22 cellular contexts compared by ENCODE assay signal in the genomic region with DNA sequence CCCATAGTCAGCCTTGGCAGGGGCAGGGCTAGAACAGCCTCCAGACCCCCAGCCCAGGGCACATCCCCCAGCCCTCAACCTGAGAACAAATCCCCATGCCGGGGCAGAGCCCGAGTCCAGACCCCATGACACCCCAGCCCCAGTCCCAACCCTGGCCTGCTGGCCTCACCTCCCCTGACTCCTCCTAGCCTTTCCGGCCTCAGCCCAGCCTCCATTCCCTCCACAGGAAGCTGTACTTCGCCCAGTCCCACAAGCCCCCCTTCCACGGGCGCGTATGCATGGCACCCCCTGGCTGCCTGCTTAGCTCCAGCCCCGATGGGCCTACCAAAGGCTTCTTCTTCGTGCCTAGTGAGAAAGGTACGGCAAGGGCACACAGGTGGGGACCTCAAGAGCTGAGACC. TPM values are rescaled to one million over a fixed set of nuclear protein-coding genes. Genes with fewer than 3 reads are reported as not detected.
DNase-seq lines count a peak whose midpoint lies in the region; ATAC-seq and TF ChIP-seq lines count a peak whose summit lies in the region.
"Had no signal": no experiment of that assay in that cellular context is flagged by ENCODE, and none has a peak within 500 bp of the region (broad histone marks: within the 10 kb centered on the region; RNA-seq: fewer than 3 reads in every experiment).

No MANE protein-coding gene starts in this region.

- peak overlapping the region; percentile 73 for H2BK12ac ChIP-seq in neuronal stem cell (ENCODE audit: low read length)

- H3K27me3 Mint-ChIP-seq in WTC11 (ENCODE audit: low read depth), result no peaks in the 10 kb centered on the region
- H3K27me3 Mint-ChIP-seq: B cell; CD4-positive, CD25-positive, alpha-beta regulatory T cell; CD8-positive, alpha-beta memory T cell; IgD-negative memory B cell had no signal

- no peak overlapping the region for H2AFZ ChIP-seq in neuronal stem cell (ENCODE audit: low read length)
- H2AFZ ChIP-seq: GM23338 had no signal

- H3K9me3 ChIP-seq in neuronal stem cell (replicated peaks in 1 of 2; ENCODE audit: control insufficient read depth in 2 of 2, insufficient read depth in 1 of 2, low read depth in 1 of 2, low read length in 2 of 2), result no peaks in the 10 kb centered on the region
- H3K9me3 ChIP-seq: BLaER1 treated with 17β-estradiol and CSF1 and Interleukin-3, amounts not matched to agents 10 nM and 100 nM had no signal

- TF ChIP-seq CTCF in WTC11 (IDR thresholded peaks at IDR 0.05), result no peak

- H3K4me3 Mint-ChIP-seq in WTC11, result no peak overlapping the region
- H3K4me3 Mint-ChIP-seq: B cell; CD4-positive, CD25-positive, alpha-beta regulatory T cell; CD8-positive, alpha-beta memory T cell; GM23338; H9; IgD-negative memory B cell had no signal

- peak; percentile 47 for DNase-seq in H7
- peak; percentile 7 for DNase-seq in WTC11 (ENCODE audit: low spot score)
- DNase-seq in iPS-NIHi11 (ENCODE audit: low spot score), result peak; percentile 5
- DNase-seq in neuronal stem cell (ENCODE audit: low spot score), result no peak
- no peak for DNase-seq in middle frontal gyrus (ENCODE audit: extremely low spot score, low spot score)
- DNase-seq in C1 segment of cervical spinal cord (lab: John Stamatoyannopoulos, UW), result no peak
- DNase-seq: CD4-positive, CD25-positive, alpha-beta regulatory T cell; CD8-positive, alpha-beta memory T cell; COR-L47; DMS 273 treated with DMSO at 0.1 percent for 48 hours; DMS53; DND-41; EL had no signal

- ATAC-seq in WTC11, result no peak
- no peak for ATAC-seq in HG03442 (IDR thresholded peaks at IDR 0.05; ENCODE audit: unreplicated experiment)
- no peak for ATAC-seq in GM21723 (IDR thresholded peaks at IDR 0.05; ENCODE audit: unreplicated experiment)
- ATAC-seq: GM12878, GM23338 had no signal

- no peak overlapping the region for H2BK120ac ChIP-seq in neuronal stem cell (ENCODE audit: low read depth, low read length)

- no peak overlapping the region for H3K14ac ChIP-seq in neuronal stem cell (ENCODE audit: low read length)

- peaks cover 0 to 7% of the 10 kb centered on the region in 2 donors for H3K4me1 ChIP-seq in neuronal stem cell (ENCODE audit: control insufficient read depth in 2 of 2, insufficient read depth in 1 of 2, low read depth in 1 of 2, low read length in 2 of 2)

- CTCF ChIA-PET in WTC11 (lab: Charles Lee), result interaction anchor here (0.6 to 2.1 kb wide), 3 partner anchors 43 to 182 kb away, joined by 3 to 5 read pairs (median 4); no protein-coding TSS in a partner anchor

- peak overlapping the region; percentile 48 for H3K18ac ChIP-seq in neuronal stem cell (ENCODE audit: low read length)

- no peak overlapping the region for H3K4ac ChIP-seq in neuronal stem cell (ENCODE audit: low read length)

- H4K8ac ChIP-seq in neuronal stem cell (ENCODE audit: low read depth, low read length), result no peak overlapping the region

- no CpG with 5 or more reads among the region's 10 CpGs for WGBS in neuronal stem cell (ENCODE audit: extremely low coverage in 2 of 2, insufficient read length in 2 of 2, insufficient replicate concordance in 1 of 2), 2 donors

- H4K91ac ChIP-seq in neuronal stem cell (ENCODE audit: low read depth, low read length, poor library complexity), result no peak overlapping the region

- H3K27me3 ChIP-seq in H7 (ENCODE audit: control insufficient read depth, insufficient read depth, low read length) (no peaks in the 10 kb centered on the region), neuronal stem cell (ENCODE audit: control insufficient read depth in 3 of 3, insufficient read depth in 3 of 3, low read depth in 1 of 3, low read length in 3 of 3) (no peaks in the 10 kb centered on the region)
- H3K27me3 ChIP-seq: BLaER1 treated with 17β-estradiol and CSF1 and Interleukin-3, amounts not matched to agents 10 nM and 100 nM had no signal

- peaks cover 2% of the 10 kb centered on the region; the same call in 1 of the 2 replicates for H3K4me1 Mint-ChIP-seq in WTC11
- H3K4me1 Mint-ChIP-seq: B cell; CD4-positive, CD25-positive, alpha-beta regulatory T cell; CD8-positive, alpha-beta memory T cell; GM23338; IgD-negative memory B cell had no signal

- H3K4me3 ChIP-seq in H7 (ENCODE audit: insufficient read depth, low read depth, low read length) (no peak overlapping the region), neuronal stem cell (ENCODE audit: low read length in 2 of 2) (no peak overlapping the region)
- H3K4me3 ChIP-seq: BLaER1 treated with 17β-estradiol and CSF1 and Interleukin-3, amounts not matched to agents 10 nM and 100 nM; GM12878; GM23338 had no signal

- peak overlapping the region; percentile 50 for H3K9ac ChIP-seq in neuronal stem cell (ENCODE audit: low read depth, low read length, poor library complexity)
- H3K9ac ChIP-seq: BLaER1 treated with 17β-estradiol and CSF1 and Interleukin-3, amounts not matched to agents 10 nM and 100 nM had no signal

- no peaks in the 10 kb centered on the region for H3K9me3 Mint-ChIP-seq in WTC11
- H3K9me3 Mint-ChIP-seq: CD4-positive, CD25-positive, alpha-beta regulatory T cell; CD8-positive, alpha-beta memory T cell; GM23338; H9; IgD-negative memory B cell had no signal

- no peak overlapping the region for H2BK5ac ChIP-seq in neuronal stem cell (ENCODE audit: low read length)

- peak overlapping the region; percentile 65 for H3K23ac ChIP-seq in neuronal stem cell (ENCODE audit: low read depth, low read length, poor library complexity)

- H2BK15ac ChIP-seq in neuronal stem cell (ENCODE audit: low read length), result peak overlapping the region; percentile 49

- no peak overlapping the region for H3K27ac ChIP-seq in neuronal stem cell (replicated peaks; ENCODE audit: low read length)
- H3K27ac ChIP-seq: BLaER1 treated with 17β-estradiol and CSF1 and Interleukin-3, amounts not matched to agents 10 nM and 100 nM had no signal

- H3K4me2 ChIP-seq in neuronal stem cell (ENCODE audit: insufficient read depth, low read length, poor library complexity, severe bottlenecking), result no peak overlapping the region
- H3K4me2 ChIP-seq: BLaER1 treated with 17β-estradiol and CSF1 and Interleukin-3, amounts not matched to agents 10 nM and 100 nM; GM23338 had no signal

- H3K27ac Mint-ChIP-seq in WTC11, result no peak overlapping the region
- H3K27ac Mint-ChIP-seq: B cell; CD4-positive, CD25-positive, alpha-beta regulatory T cell; CD8-positive, alpha-beta memory T cell; GM23338 had no signal

- H3K36me3 Mint-ChIP-seq in WTC11, result no peaks in the 10 kb centered on the region
- H3K36me3 Mint-ChIP-seq: CD4-positive, CD25-positive, alpha-beta regulatory T cell; CD8-positive, alpha-beta memory T cell; IgD-negative memory B cell had no signal

- POLR2A ChIA-PET in WTC11 (lab: Charles Lee), result no interaction called here

- peaks cover 2% of the 10 kb centered on the region for H3K79me1 ChIP-seq in neuronal stem cell (ENCODE audit: low read depth, low read length)

- peak overlapping the region; percentile 70 for H2AK5ac ChIP-seq in neuronal stem cell (ENCODE audit: low read depth, low read length)

- H3K36me3 ChIP-seq in H7 (replicated peaks; ENCODE audit: control insufficient read depth, insufficient read depth, low read length) (no peaks in the 10 kb centered on the region), neuronal stem cell (replicated peaks in 1 of 2; ENCODE audit: control insufficient read depth in 2 of 2, insufficient read depth in 2 of 2, low read length in 2 of 2) (peaks cover 0 to 1% of the 10 kb centered on the region in 2 donors)
- H3K36me3 ChIP-seq: BLaER1 treated with 17β-estradiol and CSF1 and Interleukin-3, amounts not matched to agents 10 nM and 100 nM had no signal

TF ChIP-seq in WTC11, 78 proteins besides CTCF, POLR2A, EP300 and RAD21 (continues in another document):
- TF ChIP-seq JAZF1 (CRISPR knock-in tag; IDR thresholded peaks at IDR 0.05) (no peak), ZNF281 (CRISPR knock-in tag; IDR thresholded peaks at IDR 0.05) (no peak), ZNF396 (CRISPR knock-in tag; IDR thresholded peaks at IDR 0.05; ENCODE audit: borderline replicate concordance) (no peak), ATF2 (CRISPR knock-in tag; IDR thresholded peaks at IDR 0.05; ENCODE audit: borderline replicate concordance, low read depth) (no peak), MYBL2 (CRISPR knock-in tag; IDR thresholded peaks at IDR 0.05) (no peak), TEAD1 (CRISPR knock-in tag; IDR thresholded peaks at IDR 0.05) (no peak)
- TF ChIP-seq, protein P1, sequence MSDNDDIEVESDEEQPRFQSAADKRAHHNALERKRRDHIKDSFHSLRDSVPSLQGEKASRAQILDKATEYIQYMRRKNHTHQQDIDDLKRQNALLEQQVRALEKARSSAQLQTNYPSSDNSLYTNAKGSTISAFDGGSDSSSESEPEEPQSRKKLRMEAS (CRISPR knock-in tag; IDR thresholded peaks at IDR 0.05), result no peak

RNA-seq across cellular contexts. Expression of gene DISP3, which starts 50.4 kb away (rescaled TPM):
- 5.8 and 6.1 TPM in 2 replicates for total RNA-seq in H7 (2014; rRNA removed; shearing (Covaris generic))
- total RNA-seq in WTC11 (2021), result 5.9 to 6.1 TPM (median 6.0 TPM) in 3 replicates
- polyA plus RNA-seq in neuronal stem cell (2013, experiment 1 of 2), result 1.1 TPM
- 1.3 TPM for polyA plus RNA-seq in neuronal stem cell (2013, experiment 2 of 2)
- total RNA-seq: G401 had no signal
- polyA plus RNA-seq: IgD-negative memory B cell had no signal

Comparison
In these comparisons a context has a peak if more than half of its experiments do, and no peak if none do; other contexts are left out.
1. DNase-seq: peak in H7 (single experiment), WTC11 (single experiment) and iPS-NIHi11 (single experiment); none in neuronal stem cell (single experiment), middle frontal gyrus (single experiment) and C1 segment of cervical spinal cord (0 of 14).